Comparison of ENCODE assay signal across 16 cellular contexts in genomic region chr11:19316434-19316833, GRCh38.
DNase-seq lines count a peak whose midpoint lies in the region; ATAC-seq lines count a peak whose summit lies in the region.
"Had no signal": no experiment of that assay in that cellular context is flagged by ENCODE, and none has a peak within 500 bp of the region (broad histone marks: within the 10 kb centered on the region; RNA-seq: fewer than 3 reads in every experiment).

No MANE protein-coding gene starts in this region.

- peaks cover 11% of the 10 kb centered on the region for H3K27me3 Mint-ChIP-seq in activated naive CD8-positive, alpha-beta T cell treated with anti-CD3 and anti-CD28 coated beads for 36 hours

- DNase-seq in GM03348 (ENCODE audit: low spot score) = peak; percentile 16
- DNase-seq in fibroblast of gingiva (ENCODE audit: low read depth) = peak; percentile 18
- DNase-seq in inferior parietal cortex (ENCODE audit: extremely low spot score) = peak; percentile 8
- DNase-seq in sciatic nerve (ENCODE audit: low spot score) = peak; percentile 73
- DNase-seq in activated naive CD8-positive, alpha-beta T cell treated with anti-CD3 and anti-CD28 coated beads for 36 hours = no peak
- DNase-seq in activated naive CD4-positive, alpha-beta T cell treated with anti-CD3 and anti-CD28 coated beads, Interleukin-2, amount 50 U/mL, for 72 hours (ENCODE audit: low spot score in 2 of 2) = no peak
- no peak for DNase-seq in NOMO-1 (lab: John Stamatoyannopoulos, UW; ENCODE audit: unreplicated experiment in 2 of 2)
- no peak for DNase-seq in activated CD8-positive, alpha-beta memory T cell treated with anti-CD3 and anti-CD28 coated beads, Interleukin-2, amount 50 U/mL, for 4 hours
- DNase-seq: ACHN; activated CD8-positive, alpha-beta T cell treated with anti-CD3 and anti-CD28 coated beads, Interleukin-2, amount 10 ng/mL, durations not matched to agents 7 days and 5 days; amniotic stem cell; COR-L47 had no signal

- no peaks in the 10 kb centered on the region for H3K9me3 Mint-ChIP-seq in activated naive CD8-positive, alpha-beta T cell treated with anti-CD3 and anti-CD28 coated beads for 36 hours
- H3K9me3 Mint-ChIP-seq in activated naive CD4-positive, alpha-beta T cell treated with anti-CD3 and anti-CD28 coated beads, Interleukin-2, amount 50 U/mL, for 72 hours = no peaks in the 10 kb centered on the region
- H3K9me3 Mint-ChIP-seq: activated T-helper 17 cell treated with anti-CD3 and anti-CD28 coated beads, Interleukin-2, amount 50 U/mL, for 72 hours; dendritic cell treated with granulocyte-macrophage colony-stimulating factor and Interleukin-4, amounts not matched to agents 40 ng/mL and 50 ng/mL, for 4 days; memory B cell; stimulated activated memory B cell treated with anti-CD40 and anti-IgM and Interleukin-4, amounts not matched to agents 10 μg/mL and 1 μg/mL and 100 μg/mL, for 72 hours had no signal

- no peaks in the 10 kb centered on the region for H3K4me1 Mint-ChIP-seq in activated naive CD8-positive, alpha-beta T cell treated with anti-CD3 and anti-CD28 coated beads for 36 hours
- H3K4me1 Mint-ChIP-seq: activated T-helper 17 cell treated with anti-CD3 and anti-CD28 coated beads, Interleukin-2, amount 50 U/mL, for 72 hours had no signal

- no peaks in the 10 kb centered on the region for H3K36me3 Mint-ChIP-seq in activated naive CD8-positive, alpha-beta T cell treated with anti-CD3 and anti-CD28 coated beads for 36 hours
- no peaks in the 10 kb centered on the region for H3K36me3 Mint-ChIP-seq in activated naive CD4-positive, alpha-beta T cell treated with anti-CD3 and anti-CD28 coated beads, Interleukin-2, amount 50 U/mL, for 72 hours
- H3K36me3 Mint-ChIP-seq: memory B cell; stimulated activated memory B cell treated with anti-CD40 and anti-IgM and Interleukin-4, amounts not matched to agents 10 μg/mL and 1 μg/mL and 100 μg/mL, for 72 hours had no signal

- ATAC-seq in sciatic nerve = peak; percentile 66
- no peak for ATAC-seq in activated naive CD4-positive, alpha-beta T cell treated with anti-CD3 and anti-CD28 coated beads, Interleukin-2, amount 50 U/mL, for 72 hours
- ATAC-seq: activated CD8-positive, alpha-beta T cell treated with anti-CD3 and anti-CD28 coated beads, Interleukin-2, amount 10 ng/mL, durations not matched to agents 7 days and 5 days; activated T-helper 17 cell treated with anti-CD3 and anti-CD28 coated beads, Interleukin-2, amount 50 U/mL, for 72 hours; stimulated activated memory B cell treated with anti-CD40 and anti-IgM and Interleukin-4, amounts not matched to agents 10 μg/mL and 1 μg/mL and 100 μg/mL, for 72 hours had no signal

- intact Hi-C loops in sciatic nerve (cut with DNase I) = no loop called here

- no peak overlapping the region for H3K27ac Mint-ChIP-seq in activated naive CD8-positive, alpha-beta T cell treated with anti-CD3 and anti-CD28 coated beads for 36 hours
- no peak overlapping the region for H3K27ac Mint-ChIP-seq in activated naive CD4-positive, alpha-beta T cell treated with anti-CD3 and anti-CD28 coated beads, Interleukin-2, amount 50 U/mL, for 72 hours
- H3K27ac Mint-ChIP-seq: activated CD8-positive, alpha-beta T cell treated with anti-CD3 and anti-CD28 coated beads, Interleukin-2, amount 10 ng/mL, durations not matched to agents 7 days and 5 days; activated T-helper 17 cell treated with anti-CD3 and anti-CD28 coated beads, Interleukin-2, amount 50 U/mL, for 72 hours; dendritic cell treated with granulocyte-macrophage colony-stimulating factor and Interleukin-4, amounts not matched to agents 40 ng/mL and 50 ng/mL, for 4 days; memory B cell; stimulated activated memory B cell treated with anti-CD40 and anti-IgM and Interleukin-4, amounts not matched to agents 10 μg/mL and 1 μg/mL and 100 μg/mL, for 72 hours had no signal

- H3K4me3 Mint-ChIP-seq in activated naive CD8-positive, alpha-beta T cell treated with anti-CD3 and anti-CD28 coated beads for 36 hours = no peak overlapping the region
- H3K4me3 Mint-ChIP-seq: activated CD8-positive, alpha-beta T cell treated with anti-CD3 and anti-CD28 coated beads, Interleukin-2, amount 10 ng/mL, durations not matched to agents 7 days and 5 days; activated T-helper 17 cell treated with anti-CD3 and anti-CD28 coated beads, Interleukin-2, amount 50 U/mL, for 72 hours; dendritic cell treated with granulocyte-macrophage colony-stimulating factor and Interleukin-4, amounts not matched to agents 40 ng/mL and 50 ng/mL, for 4 days; memory B cell; stimulated activated memory B cell treated with anti-CD40 and anti-IgM and Interleukin-4, amounts not matched to agents 10 μg/mL and 1 μg/mL and 100 μg/mL, for 72 hours had no signal

Comparison
In these comparisons a context has a peak if more than half of its experiments do, and no peak if none do; other contexts are left out.
1. DNase-seq: peak in GM03348 (single experiment), fibroblast of gingiva (single experiment), inferior parietal cortex (single experiment) and sciatic nerve (single experiment); none in activated naive CD8-positive, alpha-beta T cell treated with anti-CD3 and anti-CD28 coated beads for 36 hours (single experiment), activated naive CD4-positive, alpha-beta T cell treated with anti-CD3 and anti-CD28 coated beads, Interleukin-2, amount 50 U/mL, for 72 hours (0 of 2), NOMO-1 (0 of 2) and activated CD8-positive, alpha-beta memory T cell treated with anti-CD3 and anti-CD28 coated beads, Interleukin-2, amount 50 U/mL, for 4 hours (single experiment).